ENCODE assay signal across 11 cellular contexts in genomic region chr5:14326035-14326909, GRCh38.
DNase-seq lines count a peak whose midpoint lies in the region; ATAC-seq and TF ChIP-seq lines count a peak whose summit lies in the region.
"Had no signal": no experiment of that assay in that cellular context is flagged by ENCODE, and none has a peak within 500 bp of the region (broad histone marks: within the 10 kb centered on the region; RNA-seq: fewer than 3 reads in every experiment).

No MANE protein-coding gene starts in this region.

- no peaks in the 10 kb centered on the region for H3K9me3 ChIP-seq in right atrium auricular region
- H3K9me3 ChIP-seq in left ventricle myocardium inferior (replicated peaks): no peaks in the 10 kb centered on the region
- H3K9me3 ChIP-seq in aorta (ENCODE audit: control insufficient read depth, low read length): no peaks in the 10 kb centered on the region
- H3K9me3 ChIP-seq: esophagus squamous epithelium had no signal

- TF ChIP-seq CTCF in right atrium auricular region (IDR thresholded peaks at IDR 0.05) (peak in 1 of 2 donors; percentile 44), left ventricle myocardium inferior (IDR thresholded peaks at IDR 0.05; ENCODE audit: borderline replicate concordance) (peak; percentile 43)

- no peaks in the 10 kb centered on the region for H3K36me3 Mint-ChIP-seq in T-helper 2 cell treated with Interferon-gamma antibody and Interleukin-4, amounts not matched to agents 5 μg/mL and 100 μg/mL, for 36 hours (ENCODE audit: low read depth)

- H3K27me3 ChIP-seq in right atrium auricular region (no peaks in the 10 kb centered on the region), left ventricle myocardium inferior (ENCODE audit: low read depth) (no peaks in the 10 kb centered on the region), aorta (ENCODE audit: control insufficient read depth in 1 of 2, insufficient read depth in 2 of 2, low read length in 1 of 2) (no peaks in the 10 kb centered on the region)
- H3K27me3 ChIP-seq: esophagus squamous epithelium had no signal

- DNase-seq in Right ventricle myocardium superior: no peak
- DNase-seq in right atrium auricular region (ENCODE audit: low spot score): no peak
- DNase-seq in SK-N-DZ (ENCODE audit: low spot score): peak; percentile 24
- DNase-seq in left ventricle myocardium inferior: no peak
- no peak for DNase-seq in aorta
- DNase-seq in DMS153 treated with DMSO at 0.1 percent for 48 hours (lab: John Stamatoyannopoulos, UW; ENCODE audit: unreplicated experiment): no peak
- DNase-seq in T-helper 2 cell treated with Interferon-gamma antibody and Interleukin-4, amounts not matched to agents 5 μg/mL and 100 μg/mL, for 36 hours (ENCODE audit: low spot score): no peak
- DNase-seq: CD8-positive, alpha-beta memory T cell; esophagus squamous epithelium; NCI-H187 had no signal

- intact Hi-C loops in Right ventricle myocardium superior (cut with DNase I): no loop called here
- intact Hi-C loops in left ventricle myocardium inferior (cut with micrococcal nuclease): no loop called here
- intact Hi-C loops in aorta (cut with DNase I): no loop called here

- peaks cover 16% of the 10 kb centered on the region for H3K27me3 Mint-ChIP-seq in T-helper 2 cell treated with Interferon-gamma antibody and Interleukin-4, amounts not matched to agents 5 μg/mL and 100 μg/mL, for 36 hours (ENCODE audit: low read depth)

- H3K36me3 ChIP-seq in right atrium auricular region (peaks cover 14% of the 10 kb centered on the region), left ventricle myocardium inferior (peaks cover 8% of the 10 kb centered on the region), aorta (ENCODE audit: control insufficient read depth in 1 of 2, insufficient read depth in 2 of 2, low read length in 1 of 2) (peaks cover 0 to 9% of the 10 kb centered on the region in 2 donors)

- peaks cover 0 to 10% of the 10 kb centered on the region in 2 donors for H3K4me1 ChIP-seq in right atrium auricular region
- H3K4me1 ChIP-seq in left ventricle myocardium inferior: peaks cover 17% of the 10 kb centered on the region
- H3K4me1 ChIP-seq in aorta (ENCODE audit: control insufficient read depth in 1 of 2, insufficient read depth in 2 of 2, low read length in 2 of 2): no peaks in the 10 kb centered on the region
- H3K4me1 ChIP-seq: esophagus squamous epithelium had no signal

- no peaks in the 10 kb centered on the region for H3K9me3 Mint-ChIP-seq in T-helper 2 cell treated with Interferon-gamma antibody and Interleukin-4, amounts not matched to agents 5 μg/mL and 100 μg/mL, for 36 hours
- H3K9me3 Mint-ChIP-seq: CD8-positive, alpha-beta memory T cell had no signal

- ATAC-seq in Right ventricle myocardium superior (ENCODE audit: poor library complexity) (peak; percentile 78), aorta (ENCODE audit: low FRiP score) (peak; percentile 62), HG02885 (IDR thresholded peaks at IDR 0.05; ENCODE audit: poor library complexity, unreplicated experiment) (no peak)

- peaks cover 4% of the 10 kb centered on the region for H3K4me1 Mint-ChIP-seq in T-helper 2 cell treated with Interferon-gamma antibody and Interleukin-4, amounts not matched to agents 5 μg/mL and 100 μg/mL, for 36 hours (ENCODE audit: low read depth)

- 70 to 77% methylated on average over 10 of the region's 10 CpGs for WGBS in aorta, 2 donors

- no peak overlapping the region for H3K27ac Mint-ChIP-seq in T-helper 2 cell treated with Interferon-gamma antibody and Interleukin-4, amounts not matched to agents 5 μg/mL and 100 μg/mL, for 36 hours
- H3K27ac Mint-ChIP-seq: CD8-positive, alpha-beta memory T cell had no signal

- H3K27ac ChIP-seq in right atrium auricular region (no peak overlapping the region), left ventricle myocardium inferior (replicated peaks) (no peak overlapping the region), aorta (ENCODE audit: low read depth in 1 of 2, low read length in 2 of 2) (no peak overlapping the region)
- H3K27ac ChIP-seq: esophagus squamous epithelium had no signal

- no peak overlapping the region for H3K4me3 ChIP-seq in right atrium auricular region
- H3K4me3 ChIP-seq in left ventricle myocardium inferior: no peak overlapping the region
- H3K4me3 ChIP-seq in aorta (ENCODE audit: low read length in 2 of 2): no peak overlapping the region
- H3K4me3 ChIP-seq: esophagus squamous epithelium had no signal

- no peak overlapping the region for H3K4me3 Mint-ChIP-seq in T-helper 2 cell treated with Interferon-gamma antibody and Interleukin-4, amounts not matched to agents 5 μg/mL and 100 μg/mL, for 36 hours
- H3K4me3 Mint-ChIP-seq: CD8-positive, alpha-beta memory T cell had no signal
